In genomic region chr20:21272279-21272678, GRCh38 we compare ENCODE assay signal across 1 cellular context.
TF ChIP-seq lines count a peak whose summit lies in the region.

No MANE protein-coding gene starts in this region.

TF ChIP-seq in GM12878, 131 proteins besides CTCF, POLR2A, EP300 and RAD21 (continued from another document):
- TF ChIP-seq REST (IDR thresholded peaks at IDR 0.05; ENCODE audit: low read depth, low read length) (no peak), CBFB (IDR thresholded peaks at IDR 0.05; ENCODE audit: low read depth) (no peak), ZBED1 (IDR thresholded peaks at IDR 0.05; ENCODE audit: borderline replicate concordance) (no peak), NRF1 (conservative IDR thresholded peaks at IDR 0.05; ENCODE audit: low read depth, low read length) (no peak), HDAC2 (IDR thresholded peaks at IDR 0.05) (no peak), GABPA (IDR thresholded peaks at IDR 0.05; ENCODE audit: low read depth) (no peak), IRF4 (IDR thresholded peaks at IDR 0.05; ENCODE audit: low read depth, low read length) (peak; percentile 58; the same call in 1 of the 2 replicates), TCF7 (IDR thresholded peaks at IDR 0.05; ENCODE audit: borderline replicate concordance) (no peak), SP1 (IDR thresholded peaks at IDR 0.05; ENCODE audit: low read depth, low read length) (no peak), RELA (IDR thresholded peaks at IDR 0.05; ENCODE audit: borderline replicate concordance, partially characterized antibody) (no peak), JUNB (IDR thresholded peaks at IDR 0.05) (peak; percentile 62), DPF2 (IDR thresholded peaks at IDR 0.05) (no peak), NFIC (IDR thresholded peaks at IDR 0.05; ENCODE audit: low read depth, low read length) (peak; percentile 41; the same call in 1 of the 2 replicates), ATF2 (IDR thresholded peaks at IDR 0.05; ENCODE audit: low read length) (peak; percentile 54; the same call in 1 of the 2 replicates), KAT2A (conservative IDR thresholded peaks at IDR 0.05; ENCODE audit: control insufficient read depth, low read depth, low read length) (no peak), PBX3 (IDR thresholded peaks at IDR 0.05; ENCODE audit: insufficient replicate concordance, low read depth, low read length) (no peak), CREB1 (IDR thresholded peaks at IDR 0.05; ENCODE audit: low read depth) (no peak), E2F8 (IDR thresholded peaks at IDR 0.05; ENCODE audit: low read depth, partially characterized antibody) (no peak), CBX5 (IDR thresholded peaks at IDR 0.05; ENCODE audit: low read depth) (no peak), SMARCA5 (IDR thresholded peaks at IDR 0.05) (no peak), ZNF274 (IDR thresholded peaks at IDR 0.05; ENCODE audit: insufficient read depth, insufficient read length) (no peak), MTA3 (IDR thresholded peaks at IDR 0.05; ENCODE audit: borderline replicate concordance, low read length) (no peak), BHLHE40 (IDR thresholded peaks at IDR 0.05; ENCODE audit: borderline replicate concordance in 1 of 2, low read depth in 2 of 2, low read length in 1 of 2) (no peak), ZBTB11 (CRISPR knock-in tag; IDR thresholded peaks at IDR 0.05) (no peak), ZSCAN29 (IDR thresholded peaks at IDR 0.05) (no peak), EED (IDR thresholded peaks at IDR 0.05; ENCODE audit: low read depth) (0 out of 2 replicates have a peak, but pooled peaks have one; percentile 42), TAF1 (IDR thresholded peaks at IDR 0.05; ENCODE audit: borderline replicate concordance, low read depth, low read length) (no peak), WRNIP1 (IDR thresholded peaks at IDR 0.05; ENCODE audit: borderline replicate concordance, low read depth, low read length) (no peak), NR2C2 (IDR thresholded peaks at IDR 0.05; ENCODE audit: borderline replicate concordance, control insufficient read depth, insufficient read length, low read depth) (no peak), SPI1 (IDR thresholded peaks at IDR 0.05; ENCODE audit: borderline replicate concordance, insufficient read depth, low read depth, low read length) (peak; percentile 48), RUNX3 (IDR thresholded peaks at IDR 0.05; ENCODE audit: low read length) (no peak)
